In the genomic region with DNA sequence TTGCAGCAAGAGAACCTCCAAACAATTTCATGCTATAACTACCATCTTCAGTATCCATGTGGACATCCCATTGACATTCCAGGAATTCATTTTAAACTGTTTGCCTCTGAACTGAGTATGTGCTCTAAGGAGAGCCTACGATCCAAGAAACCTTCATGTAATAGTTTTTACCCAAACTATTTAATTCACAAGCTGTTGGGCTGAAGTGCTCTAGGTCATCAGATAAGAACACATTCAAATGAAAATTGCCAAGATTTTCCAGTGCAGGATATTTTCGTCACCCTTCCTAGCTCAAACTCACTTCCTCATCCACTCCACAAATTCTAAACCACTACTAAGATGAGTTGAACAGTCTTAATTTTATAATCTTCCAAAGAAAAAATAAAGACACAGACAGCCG, we compare ENCODE assay signal across 16 cellular contexts. TPM values are rescaled to one million over a fixed set of nuclear protein-coding genes. Genes with fewer than 3 reads are reported as not detected.
"Had no signal": no experiment of that assay in that cellular context is flagged by ENCODE, and none has a peak within 500 bp of the region (broad histone marks: within the 10 kb centered on the region; RNA-seq: fewer than 3 reads in every experiment).

No MANE protein-coding gene starts in this region.

- DNase-seq: effector memory CD8-positive, alpha-beta T cell; heart left ventricle; hippocampal formation; left colon; natural killer cell; occipital lobe; pancreas; right cardiac atrium; small intestine; stimulated activated CD4-positive, alpha-beta T cell treated with anti-CD3 and anti-CD28 coated beads, Interleukin-2, amount 100 ng/mL, for 48 hours; stimulated activated naive CD8-positive, alpha-beta T cell treated with anti-CD3 and anti-CD28 coated beads, Interleukin-15, Interleukin-2, amounts not matched to agents 100 U/mL and 50 U/mL, for 24 hours; tibial artery; upper lobe of left lung had no signal

- H3K4me3 Mint-ChIP-seq: central memory CD8-positive, alpha-beta T cell; effector memory CD8-positive, alpha-beta T cell; natural killer cell; stimulated activated effector memory CD8-positive, alpha-beta T cell treated with anti-CD3 and anti-CD28 coated beads, Interleukin-12 subunit alpha, Interleukin-12 subunit beta, amount 100 ng/mL, for 72 hours had no signal

- H3K27me3 ChIP-seq: pancreas, tibial artery, upper lobe of left lung had no signal

- H3K27ac ChIP-seq: heart left ventricle, pancreas, tibial artery had no signal

- H3K36me3 ChIP-seq: heart left ventricle, pancreas, tibial artery, upper lobe of left lung had no signal

- H3K27ac Mint-ChIP-seq: effector memory CD8-positive, alpha-beta T cell; natural killer cell; progenitor cell of endocrine pancreas; stimulated activated effector memory CD8-positive, alpha-beta T cell treated with anti-CD3 and anti-CD28 coated beads, Interleukin-12 subunit alpha, Interleukin-12 subunit beta, amount 100 ng/mL, for 72 hours had no signal

- H3K36me3 Mint-ChIP-seq: natural killer cell; stimulated activated effector memory CD8-positive, alpha-beta T cell treated with anti-CD3 and anti-CD28 coated beads, Interleukin-12 subunit alpha, Interleukin-12 subunit beta, amount 100 ng/mL, for 72 hours had no signal

- H3K4me3 ChIP-seq: heart left ventricle, pancreas, tibial artery, upper lobe of left lung had no signal

- H3K4me1 ChIP-seq: pancreas, tibial artery had no signal

- H3K9me3 Mint-ChIP-seq: central memory CD8-positive, alpha-beta T cell; effector memory CD8-positive, alpha-beta T cell; natural killer cell; stimulated activated effector memory CD8-positive, alpha-beta T cell treated with anti-CD3 and anti-CD28 coated beads, Interleukin-12 subunit alpha, Interleukin-12 subunit beta, amount 100 ng/mL, for 72 hours had no signal

- H3K9me3 ChIP-seq: heart left ventricle, pancreas, tibial artery, upper lobe of left lung had no signal

- ATAC-seq: effector memory CD8-positive, alpha-beta T cell; heart left ventricle; left colon; natural killer cell; pancreas; stimulated activated effector memory CD8-positive, alpha-beta T cell treated with anti-CD3 and anti-CD28 coated beads, Interleukin-12 subunit alpha, Interleukin-12 subunit beta, amount 100 ng/mL, for 72 hours; stimulated activated naive CD8-positive, alpha-beta T cell treated with anti-CD3 and anti-CD28 coated beads, Interleukin-15, Interleukin-2, amounts not matched to agents 100 U/mL and 50 U/mL, for 24 hours had no signal

- H3K4me1 Mint-ChIP-seq: central memory CD8-positive, alpha-beta T cell; natural killer cell; stimulated activated effector memory CD8-positive, alpha-beta T cell treated with anti-CD3 and anti-CD28 coated beads, Interleukin-12 subunit alpha, Interleukin-12 subunit beta, amount 100 ng/mL, for 72 hours had no signal

RNA-seq across cellular contexts. Expression of gene RSPO3, which starts 12.8 kb away (rescaled TPM):
- total RNA-seq: natural killer cell had no signal
